In genomic region chr20:51930775-51931174, GRCh38 we compare ENCODE assay signal across 1 cellular context.
TF ChIP-seq lines count a peak whose summit lies in the region.

No MANE protein-coding gene starts in this region.

TF ChIP-seq in HEK293, 187 proteins besides CTCF, POLR2A, EP300 and RAD21 (continued from another document):
- TF ChIP-seq, protein P1, sequence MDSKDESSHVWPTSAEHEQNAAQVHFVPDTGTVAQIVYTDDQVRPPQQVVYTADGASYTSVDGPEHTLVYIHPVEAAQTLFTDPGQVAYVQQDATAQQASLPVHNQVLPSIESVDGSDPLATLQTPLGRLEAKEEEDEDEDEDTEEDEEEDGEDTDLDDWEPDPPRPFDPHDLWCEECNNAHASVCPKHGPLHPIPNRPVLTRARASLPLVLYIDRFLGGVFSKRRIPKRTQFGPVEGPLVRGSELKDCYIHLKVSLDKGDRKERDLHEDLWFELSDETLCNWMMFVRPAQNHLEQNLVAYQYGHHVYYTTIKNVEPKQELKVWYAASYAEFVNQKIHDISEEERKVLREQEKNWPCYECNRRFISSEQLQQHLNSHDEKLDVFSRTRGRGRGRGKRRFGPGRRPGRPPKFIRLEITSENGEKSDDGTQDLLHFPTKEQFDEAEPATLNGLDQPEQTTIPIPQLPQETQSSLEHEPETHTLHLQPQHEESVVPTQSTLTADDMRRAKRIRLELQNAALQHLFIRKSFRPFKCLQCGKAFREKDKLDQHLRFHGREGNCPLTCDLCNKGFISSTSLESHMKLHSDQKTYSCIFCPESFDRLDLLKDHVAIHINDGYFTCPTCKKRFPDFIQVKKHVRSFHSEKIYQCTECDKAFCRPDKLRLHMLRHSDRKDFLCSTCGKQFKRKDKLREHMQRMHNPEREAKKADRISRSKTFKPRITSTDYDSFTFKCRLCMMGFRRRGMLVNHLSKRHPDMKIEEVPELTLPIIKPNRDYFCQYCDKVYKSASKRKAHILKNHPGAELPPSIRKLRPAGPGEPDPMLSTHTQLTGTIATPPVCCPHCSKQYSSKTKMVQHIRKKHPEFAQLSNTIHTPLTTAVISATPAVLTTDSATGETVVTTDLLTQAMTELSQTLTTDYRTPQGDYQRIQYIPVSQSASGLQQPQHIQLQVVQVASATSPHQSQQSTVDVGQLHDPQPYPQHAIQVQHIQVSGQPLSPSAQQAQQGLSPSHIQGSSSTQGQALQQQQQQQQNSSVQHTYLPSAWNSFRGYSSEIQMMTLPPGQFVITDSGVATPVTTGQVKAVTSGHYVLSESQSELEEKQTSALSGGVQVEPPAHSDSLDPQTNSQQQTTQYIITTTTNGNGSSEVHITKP (tag by site-specific recombination; IDR thresholded peaks at IDR 0.05), result no peak
- TF ChIP-seq ZNF560 (tag by site-specific recombination; IDR thresholded peaks at IDR 0.05; ENCODE audit: borderline replicate concordance) (no peak), ZNF561 (tag by site-specific recombination; IDR thresholded peaks at IDR 0.05; ENCODE audit: borderline replicate concordance) (no peak), TRIM28 (IDR thresholded peaks at IDR 0.05; ENCODE audit: borderline replicate concordance, low read length) (no peak; the same call in 1 of the 2 replicates), ZNF629 (tag by site-specific recombination; IDR thresholded peaks at IDR 0.05) (peak; percentile 83), ZNF660 (tag by site-specific recombination; IDR thresholded peaks at IDR 0.05) (no peak), KLF9 (tag by site-specific recombination; IDR thresholded peaks at IDR 0.05; ENCODE audit: low read depth) (no peak), MYNN (tag by site-specific recombination; IDR thresholded peaks at IDR 0.05; ENCODE audit: borderline replicate concordance) (no peak), GLIS1 (tag by site-specific recombination; IDR thresholded peaks at IDR 0.05) (peak; percentile 38; the same call in 1 of the 2 replicates), ZNF292 (tag by site-specific recombination; IDR thresholded peaks at IDR 0.05; ENCODE audit: borderline replicate concordance, low read depth) (no peak), IKZF3 (tag by site-specific recombination; IDR thresholded peaks at IDR 0.05) (peak; percentile 62; the same call in 1 of the 2 replicates), OVOL3 (tag by site-specific recombination; IDR thresholded peaks at IDR 0.05) (no peak), ZNF24 (tag by site-specific recombination; IDR thresholded peaks at IDR 0.05) (0 out of 2 replicates have a peak, but pooled peaks have one; percentile 61), REPIN1 (tag by site-specific recombination; IDR thresholded peaks at IDR 0.05; ENCODE audit: low read depth) (no peak), ATF2 (tag by site-specific recombination; IDR thresholded peaks at IDR 0.05; ENCODE audit: low read depth) (peak; percentile 81), ZNF169 (tag by site-specific recombination; IDR thresholded peaks at IDR 0.05) (no peak), ZNF132 (tag by site-specific recombination; IDR thresholded peaks at IDR 0.05; ENCODE audit: borderline replicate concordance) (no peak), ZNF302 (tag by site-specific recombination; IDR thresholded peaks at IDR 0.05; ENCODE audit: low read depth) (no peak), SCRT2 (tag by site-specific recombination; IDR thresholded peaks at IDR 0.05) (peak; percentile 36; the same call in 1 of the 2 replicates), ZNF10 (tag by site-specific recombination; IDR thresholded peaks at IDR 0.05) (no peak), ZNF791 (tag by site-specific recombination; IDR thresholded peaks at IDR 0.05) (no peak), ZNF133 (tag by site-specific recombination; IDR thresholded peaks at IDR 0.05) (no peak), WT1 (tag by site-specific recombination; IDR thresholded peaks at IDR 0.05) (peak; percentile 21; the same call in 1 of the 2 replicates), ZNF366 (tag by site-specific recombination; conservative IDR thresholded peaks at IDR 0.05) (peak; percentile 44), ZEB2 (tag by site-specific recombination; IDR thresholded peaks at IDR 0.05) (peak; percentile 74), ZNF121 (tag by site-specific recombination; IDR thresholded peaks at IDR 0.05) (no peak), FEZF1 (tag by site-specific recombination; IDR thresholded peaks at IDR 0.05) (no peak), ZBTB8A (tag by site-specific recombination; IDR thresholded peaks at IDR 0.05) (peak; percentile 18; the same call in 1 of the 2 replicates), ZNF341 (tag by site-specific recombination; IDR thresholded peaks at IDR 0.05; ENCODE audit: low read depth) (no peak), ZNF23 (tag by site-specific recombination; IDR thresholded peaks at IDR 0.05; ENCODE audit: borderline replicate concordance) (no peak), ZNF544 (tag by site-specific recombination; IDR thresholded peaks at IDR 0.05) (no peak), ZNF558 (tag by site-specific recombination; IDR thresholded peaks at IDR 0.05) (0 out of 2 replicates have a peak, but pooled peaks have one; percentile 28), PRDM6 (tag by site-specific recombination; IDR thresholded peaks at IDR 0.05) (peak; percentile 68; the same call in 1 of the 2 replicates), ZNF239 (tag by site-specific recombination; IDR thresholded peaks at IDR 0.05) (no peak), REST (tag by site-specific recombination; IDR thresholded peaks at IDR 0.05) (no peak), ZBTB20 (tag by site-specific recombination; IDR thresholded peaks at IDR 0.05) (no peak), ZNF792 (tag by site-specific recombination; IDR thresholded peaks at IDR 0.05) (no peak), ZNF843 (tag by site-specific recombination; IDR thresholded peaks at IDR 0.05) (no peak), YY1 (tag by site-specific recombination; IDR thresholded peaks at IDR 0.05) (no peak), ZNF394 (tag by site-specific recombination; IDR thresholded peaks at IDR 0.05; ENCODE audit: borderline replicate concordance) (peak; percentile 70; the same call in 1 of the 2 replicates), GLIS2 (tag by site-specific recombination; IDR thresholded peaks at IDR 0.05) (no peak)
- TF ChIP-seq, protein P2, sequence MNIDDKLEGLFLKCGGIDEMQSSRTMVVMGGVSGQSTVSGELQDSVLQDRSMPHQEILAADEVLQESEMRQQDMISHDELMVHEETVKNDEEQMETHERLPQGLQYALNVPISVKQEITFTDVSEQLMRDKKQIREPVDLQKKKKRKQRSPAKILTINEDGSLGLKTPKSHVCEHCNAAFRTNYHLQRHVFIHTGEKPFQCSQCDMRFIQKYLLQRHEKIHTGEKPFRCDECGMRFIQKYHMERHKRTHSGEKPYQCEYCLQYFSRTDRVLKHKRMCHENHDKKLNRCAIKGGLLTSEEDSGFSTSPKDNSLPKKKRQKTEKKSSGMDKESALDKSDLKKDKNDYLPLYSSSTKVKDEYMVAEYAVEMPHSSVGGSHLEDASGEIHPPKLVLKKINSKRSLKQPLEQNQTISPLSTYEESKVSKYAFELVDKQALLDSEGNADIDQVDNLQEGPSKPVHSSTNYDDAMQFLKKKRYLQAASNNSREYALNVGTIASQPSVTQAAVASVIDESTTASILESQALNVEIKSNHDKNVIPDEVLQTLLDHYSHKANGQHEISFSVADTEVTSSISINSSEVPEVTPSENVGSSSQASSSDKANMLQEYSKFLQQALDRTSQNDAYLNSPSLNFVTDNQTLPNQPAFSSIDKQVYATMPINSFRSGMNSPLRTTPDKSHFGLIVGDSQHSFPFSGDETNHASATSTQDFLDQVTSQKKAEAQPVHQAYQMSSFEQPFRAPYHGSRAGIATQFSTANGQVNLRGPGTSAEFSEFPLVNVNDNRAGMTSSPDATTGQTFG (tag by site-specific recombination; IDR thresholded peaks at IDR 0.05; ENCODE audit: borderline replicate concordance), result no peak
- TF ChIP-seq, protein P3, sequence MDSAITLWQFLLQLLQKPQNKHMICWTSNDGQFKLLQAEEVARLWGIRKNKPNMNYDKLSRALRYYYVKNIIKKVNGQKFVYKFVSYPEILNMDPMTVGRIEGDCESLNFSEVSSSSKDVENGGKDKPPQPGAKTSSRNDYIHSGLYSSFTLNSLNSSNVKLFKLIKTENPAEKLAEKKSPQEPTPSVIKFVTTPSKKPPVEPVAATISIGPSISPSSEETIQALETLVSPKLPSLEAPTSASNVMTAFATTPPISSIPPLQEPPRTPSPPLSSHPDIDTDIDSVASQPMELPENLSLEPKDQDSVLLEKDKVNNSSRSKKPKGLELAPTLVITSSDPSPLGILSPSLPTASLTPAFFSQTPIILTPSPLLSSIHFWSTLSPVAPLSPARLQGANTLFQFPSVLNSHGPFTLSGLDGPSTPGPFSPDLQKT (IDR thresholded peaks at IDR 0.05; ENCODE audit: borderline replicate concordance, low read depth, low read length), result no peak
